ENCODE assay signal across 8 cellular contexts in genomic region chr19:35995655-35995993, GRCh38. TPM values are rescaled to one million over a fixed set of nuclear protein-coding genes. Genes with fewer than 3 reads are reported as not detected.
DNase-seq lines count a peak whose midpoint lies in the region; ATAC-seq, FAIRE-seq and TF ChIP-seq lines count a peak whose summit lies in the region.

No MANE protein-coding gene starts in this region.

- H3K27me3 ChIP-seq in OCI-LY1 (ENCODE audit: insufficient read depth, low read length) (no peaks in the 10 kb centered on the region), GM12878 (replicated peaks in 1 of 2; ENCODE audit: control insufficient read depth in 2 of 2, insufficient read depth in 2 of 2, low read length in 1 of 2) (no peaks in the 10 kb centered on the region)

- no TSS peak for BruUV-seq in GM12878 (replicated peaks; lab: Mats Ljungman, UMichigan)

- FAIRE-seq in GM12878 (lab: Jason Lieb, UNC) = no peak

- H3K4me3 ChIP-seq in GM12875 (ENCODE audit: low read depth, low read length) (peak overlapping the region; percentile 95), OCI-LY1 (ENCODE audit: low read depth, low read length, poor library complexity, severe bottlenecking) (peak overlapping the region; percentile 88), GM12878 (peak overlapping the region; percentile 90)

- peak overlapping the region; percentile 95 for H3K4me2 ChIP-seq in OCI-LY1 (ENCODE audit: low read length)
- H3K4me2 ChIP-seq in GM12878 (ENCODE audit: control insufficient read depth, insufficient read depth) = peak overlapping the region; percentile 58

- DNase-seq in 8988T (peak; percentile 85), GM12878 (ENCODE audit: low read depth, low spot score) (no peak), iPS-NIHi7 (ENCODE audit: extremely low spot score) (peak; percentile 75), mesenteric fat pad (ENCODE audit: low spot score) (no peak)
- peak; percentile 41 to 48 for DNase-seq in stimulated activated CD4-positive, alpha-beta T cell treated with anti-CD3 and anti-CD28 coated beads, Interleukin-2, amount 100 ng/mL, for 24 hours

- intact Hi-C loops in GM12878 (cut with micrococcal nuclease; ENCODE audit: unreplicated experiment) = loop anchor here (5.0 kb wide), 1 partner anchor 57 kb away; the partner anchor contains the start of genes THAP8 and WDR62

- H2AFZ ChIP-seq in OCI-LY1 (ENCODE audit: low read length) (no peak overlapping the region), GM12878 (ENCODE audit: control insufficient read depth, low read depth, low read length) (peak overlapping the region; percentile 95)

- TF ChIP-seq POLR2A in GM12878 (IDR thresholded peaks at IDR 0.05; ENCODE audit: low read depth, low read length) = no peak

- no peak for TF ChIP-seq RAD21 in GM12878 (IDR thresholded peaks at IDR 0.05; ENCODE audit: insufficient read depth, low read depth, low read length)

- H3K79me2 ChIP-seq in OCI-LY1 (ENCODE audit: insufficient read depth, low read length) (peaks cover 18% of the 10 kb centered on the region), GM12878 (ENCODE audit: control insufficient read depth, insufficient read depth, low read length) (peaks cover 29% of the 10 kb centered on the region)

- SMC1A ChIA-PET in GM12878 (lab: Charles Lee; ENCODE audit: uncharacterized antibody, unreplicated experiment) = interaction anchor here (0.6 to 1.4 kb wide), 3 partner anchors 65 to 255 kb away, joined by 3 to 4 read pairs (median 3); no protein-coding TSS in a partner anchor

- POLR2A ChIA-PET in GM12878 (lab: Charles Lee) = interaction anchor here (0.5 to 1.7 kb wide), 3 partner anchors 19 to 303 kb away, joined by 3 to 6 read pairs (median 3); partner anchors contain the start of genes ALKBH6 and CAPNS1

- no peak for TF ChIP-seq EP300 in GM12878 (IDR thresholded peaks at IDR 0.05; ENCODE audit: borderline replicate concordance in 1 of 2, control insufficient read depth in 1 of 2, low read depth in 2 of 2, low read length in 2 of 2)

- TF ChIP-seq CTCF in GM12875 (IDR thresholded peaks at IDR 0.05; ENCODE audit: borderline replicate concordance, insufficient read depth, low read depth, low read length) (no peak), OCI-LY1 (IDR thresholded peaks at IDR 0.05; ENCODE audit: low read length) (no peak), GM12878 (IDR thresholded peaks at IDR 0.05 in 2 of 3, conservative IDR thresholded peaks at IDR 0.05 in 1 of 3; ENCODE audit: control insufficient read depth in 2 of 3, extremely low read depth in 1 of 3, insufficient read depth in 1 of 3, low read depth in 3 of 3, low read length in 3 of 3) (no peak)

- CTCF ChIA-PET in GM12878 (lab: Yijun Ruan, JAX) = interaction anchor here (0.7 to 1.0 kb wide), 3 partner anchors 19 to 116 kb away, joined by 3 to 5 read pairs (median 4); partner anchors contain the start of gene ALKBH6

- peaks cover 17% of the 10 kb centered on the region for H3K4me1 ChIP-seq in OCI-LY1 (ENCODE audit: insufficient read depth, low read length, severe bottlenecking)
- H3K4me1 ChIP-seq in GM12878 (ENCODE audit: control insufficient read depth, insufficient read depth, low read length) = peaks cover 25% of the 10 kb centered on the region

- peak; percentile 33 for ATAC-seq in HG02885 (IDR thresholded peaks at IDR 0.05; ENCODE audit: poor library complexity, unreplicated experiment)
- peak; percentile 82 for ATAC-seq in GM12878

- H3K36me3 ChIP-seq in OCI-LY1 (ENCODE audit: insufficient read depth, low read length) (peaks cover 8% of the 10 kb centered on the region; the same call in 1 of the 2 replicates), GM12878 (ENCODE audit: control insufficient read depth in 2 of 2, insufficient read depth in 2 of 2, low read length in 1 of 2) (no peaks in the 10 kb centered on the region)

- WGBS in GM12878 (ENCODE audit: insufficient coverage, insufficient replicate concordance, low lambda C conversion rate, missing lambda C conversion rate) = 1% methylated on average over 18 of the region's 18 CpGs

- peak overlapping the region; percentile 85 for H3K9ac ChIP-seq in OCI-LY1 (ENCODE audit: low read length)
- H3K9ac ChIP-seq in GM12878 (ENCODE audit: control insufficient read depth, insufficient read depth, low read length) = peak overlapping the region; percentile 78

- RAD21 ChIA-PET in GM12878 (lab: Charles Lee; ENCODE audit: unreplicated experiment) = no interaction called here

- no peaks in the 10 kb centered on the region for H3K9me2 ChIP-seq in OCI-LY1 (ENCODE audit: low read depth, low read length)

- H3K9me3 ChIP-seq in OCI-LY1 (ENCODE audit: low read length) (no peaks in the 10 kb centered on the region), GM12878 (replicated peaks; ENCODE audit: control insufficient read depth, insufficient read depth, low read length) (no peaks in the 10 kb centered on the region)

- H3K27ac ChIP-seq in OCI-LY1 (ENCODE audit: low read depth, low read length, poor library complexity, severe bottlenecking) (peak overlapping the region; percentile 20), GM12878 (ENCODE audit: control insufficient read depth, insufficient read depth) (peak overlapping the region; percentile 60)

- no peaks in the 10 kb centered on the region; the same call in 1 of the 2 replicates for H3F3A ChIP-seq in OCI-LY1 (ENCODE audit: insufficient read depth, low read length)

- in situ Hi-C loops in GM12878 (cut with MboI) = no loop called here

- H4K20me1 ChIP-seq in OCI-LY1 (ENCODE audit: insufficient read depth, low read length) = no peaks in the 10 kb centered on the region
- H4K20me1 ChIP-seq in GM12878 (ENCODE audit: control insufficient read depth, insufficient read depth) = no peaks in the 10 kb centered on the region

RNA-seq across cellular contexts. Expression of gene SDHAF1, which starts 0.6 kb away (rescaled TPM):
- total RNA-seq in GM12878 (2013; cell fraction: nucleolus; rRNA removed) = 15.3 and 17.0 TPM in 2 replicates
- total RNA-seq in GM12878 (2014; rRNA removed) = 41.2 and 42.5 TPM in 2 replicates
- 14.6 and 15.6 TPM in 2 replicates for total RNA-seq in GM12878 (2014; rRNA removed; fragmentation: Illumina TruSeq; extraction: Trizol)
- total RNA-seq in GM12878 (2021) = 30.9 and 32.7 TPM in 2 replicates
- 7.9 TPM for polyA plus RNA-seq in GM12878 (2011; ENCODE audit: low read depth)
- 13.2 and 17.9 TPM in 2 replicates for polyA plus RNA-seq in GM12878 (2011; rRNA removed)
- 30.7 and 42.4 TPM in 2 replicates for polyA plus RNA-seq in GM12878 (2011; cell fraction: cytosol; rRNA removed)
- 24.2 and 26.3 TPM in 2 replicates for polyA plus RNA-seq in GM12878 (2011; cell fraction: nucleus; rRNA removed)
- 17.7 and 19.5 TPM in 2 replicates for polyA plus RNA-seq in GM12878 (2012)
- 3.4 and 9.0 TPM in 2 replicates for polyA plus RNA-seq in GM12878 (2014; fragmentation: Illumina TruSeq; extraction: Trizol)
- 1 to 10 TPM in 1 of 2 experiments, under 1 TPM in 1; 0.74 to 3.3 TPM for polyA plus RNA-seq in GM12878 (2014; fragmentation: Nextera tagmentation; extraction: Ambion mirVana)
- 45.6 and 46.5 TPM in 2 replicates for polyA plus RNA-seq in GM12878 (2014; rRNA removed)
- 10 to 100 TPM; 32.3 to 36.1 TPM for polyA plus RNA-seq in GM12878 (2016; fragmentation: Nextera tagmentation; extraction: Ambion mirVana)
- polyA minus RNA-seq in GM12878 (2011; rRNA and poly(A)+ RNA removed) = 3.8 and 10.5 TPM in 2 replicates
- polyA minus RNA-seq in GM12878 (2011; cell fraction: cytosol; rRNA and poly(A)+ RNA removed) = 6.1 and 8.4 TPM in 2 replicates
- 7.9 and 15.3 TPM in 2 replicates for polyA minus RNA-seq in GM12878 (2011; cell fraction: nucleus; rRNA and poly(A)+ RNA removed)
- 8.2 TPM for total RNA-seq in mesenteric fat pad

RNA-seq across cellular contexts. Expression of gene SYNE4, which starts 13.0 kb away (rescaled TPM):
- total RNA-seq in GM12878 (2013; cell fraction: nucleolus; rRNA removed) = 1.1 and 2.2 TPM in 2 replicates
- total RNA-seq in GM12878 (2014; rRNA removed) = 0.68 and 0.87 TPM in 2 replicates
- 0.09 and 0.76 TPM in 2 replicates for total RNA-seq in GM12878 (2014; rRNA removed; fragmentation: Illumina TruSeq; extraction: Trizol)
- total RNA-seq in GM12878 (2021) = 0.72 and 1.2 TPM in 2 replicates
- 0.47 TPM for polyA plus RNA-seq in GM12878 (2011; ENCODE audit: low read depth)
- polyA plus RNA-seq in GM12878 (2011; rRNA removed) = 0.90 and 1.1 TPM in 2 replicates
- 0.73 and 1.2 TPM in 2 replicates for polyA plus RNA-seq in GM12878 (2011; cell fraction: cytosol; rRNA removed)
- polyA plus RNA-seq in GM12878 (2011; cell fraction: nucleus; rRNA removed) = 7.5 and 7.7 TPM in 2 replicates
- polyA plus RNA-seq in GM12878 (2012) = 1.1 and 1.3 TPM in 2 replicates
- 0.68 and 0.93 TPM in 2 replicates for polyA plus RNA-seq in GM12878 (2014; fragmentation: Illumina TruSeq; extraction: Trizol)
- polyA plus RNA-seq in GM12878 (2014; fragmentation: Nextera tagmentation; extraction: Ambion mirVana) = under 1 TPM; 0.35 to 0.69 TPM
- 0.72 and 1.2 TPM in 2 replicates for polyA plus RNA-seq in GM12878 (2014; rRNA removed)
- under 1 TPM; 0.71 to 0.81 TPM for polyA plus RNA-seq in GM12878 (2016; fragmentation: Nextera tagmentation; extraction: Ambion mirVana)
- polyA minus RNA-seq in GM12878 (2011; rRNA and poly(A)+ RNA removed) = 0.29 and 1.1 TPM in 2 replicates
- not detected in 2 replicates for polyA minus RNA-seq in GM12878 (2011; cell fraction: cytosol; rRNA and poly(A)+ RNA removed)
- 0.85 and 1.8 TPM in 2 replicates for polyA minus RNA-seq in GM12878 (2011; cell fraction: nucleus; rRNA and poly(A)+ RNA removed)
- not detected for total RNA-seq in mesenteric fat pad

RNA-seq across cellular contexts. Expression of gene ALKBH6, which starts 18.4 kb away (rescaled TPM):
- total RNA-seq in GM12878 (2013; cell fraction: nucleolus; rRNA removed) = 23.5 and 26.3 TPM in 2 replicates
- total RNA-seq in GM12878 (2014; rRNA removed) = 37.1 and 42.5 TPM in 2 replicates
- 22.0 and 22.7 TPM in 2 replicates for total RNA-seq in GM12878 (2014; rRNA removed; fragmentation: Illumina TruSeq; extraction: Trizol)
- total RNA-seq in GM12878 (2021) = 31.4 and 32.0 TPM in 2 replicates
- 32.0 TPM for polyA plus RNA-seq in GM12878 (2011; ENCODE audit: low read depth)
- polyA plus RNA-seq in GM12878 (2011; rRNA removed) = 30.5 and 40.9 TPM in 2 replicates
- 37.2 and 50.9 TPM in 2 replicates for polyA plus RNA-seq in GM12878 (2011; cell fraction: cytosol; rRNA removed)
- polyA plus RNA-seq in GM12878 (2011; cell fraction: nucleus; rRNA removed) = 91.3 and 99.2 TPM in 2 replicates
- 37.8 and 42.7 TPM in 2 replicates for polyA plus RNA-seq in GM12878 (2012)
- 31.5 and 37.2 TPM in 2 replicates for polyA plus RNA-seq in GM12878 (2014; fragmentation: Illumina TruSeq; extraction: Trizol)
- 1 to 10 TPM; 1.2 to 1.6 TPM for polyA plus RNA-seq in GM12878 (2014; fragmentation: Nextera tagmentation; extraction: Ambion mirVana)
- 54.8 and 56.5 TPM in 2 replicates for polyA plus RNA-seq in GM12878 (2014; rRNA removed)
- 10 to 100 TPM; 35.2 to 41.8 TPM for polyA plus RNA-seq in GM12878 (2016; fragmentation: Nextera tagmentation; extraction: Ambion mirVana)
- polyA minus RNA-seq in GM12878 (2011; rRNA and poly(A)+ RNA removed) = 7.6 and 15.2 TPM in 2 replicates
- polyA minus RNA-seq in GM12878 (2011; cell fraction: cytosol; rRNA and poly(A)+ RNA removed) = 7.6 and 9.1 TPM in 2 replicates
- 11.8 and 22.0 TPM in 2 replicates for polyA minus RNA-seq in GM12878 (2011; cell fraction: nucleus; rRNA and poly(A)+ RNA removed)
- total RNA-seq in mesenteric fat pad = 12.6 TPM

RNA-seq across cellular contexts. Expression of gene CLIP3, which starts 37.0 kb away (rescaled TPM):
- total RNA-seq in GM12878 (2013; cell fraction: nucleolus; rRNA removed) = 1.0 and 1.1 TPM in 2 replicates
- total RNA-seq in GM12878 (2014; rRNA removed) (0.34 and 1.9 TPM in 2 replicates), GM12878 (2014; rRNA removed; fragmentation: Illumina TruSeq; extraction: Trizol) (0.14 and 0.27 TPM in 2 replicates), GM12878 (2021) (0.59 and 0.69 TPM in 2 replicates), mesenteric fat pad (19.7 TPM)
- 0.89 TPM for polyA plus RNA-seq in GM12878 (2011; ENCODE audit: low read depth)
- polyA plus RNA-seq in GM12878 (2011; rRNA removed) (0.30 and 0.45 TPM in 2 replicates), GM12878 (2014; fragmentation: Illumina TruSeq; extraction: Trizol) (0.47 and 0.86 TPM in 2 replicates), GM12878 (2014; fragmentation: Nextera tagmentation; extraction: Ambion mirVana) (under 1 TPM in 1 of 2 experiments, not detected in 1; 0.09 TPM), GM12878 (2014; rRNA removed) (0.27 and 0.33 TPM in 2 replicates), GM12878 (2016; fragmentation: Nextera tagmentation; extraction: Ambion mirVana) (1 to 10 TPM; 1.9 to 2.7 TPM)
- polyA plus RNA-seq in GM12878 (2011; cell fraction: cytosol; rRNA removed) = 0.24 and 0.57 TPM in 2 replicates
- 2.9 and 3.7 TPM in 2 replicates for polyA plus RNA-seq in GM12878 (2011; cell fraction: nucleus; rRNA removed)
- polyA plus RNA-seq in GM12878 (2012) = 1.8 and 1.9 TPM in 2 replicates
- polyA minus RNA-seq in GM12878 (2011; rRNA and poly(A)+ RNA removed) = 0.51 and 1.7 TPM in 2 replicates
- not detected in 2 replicates for polyA minus RNA-seq in GM12878 (2011; cell fraction: cytosol; rRNA and poly(A)+ RNA removed)
- 1.1 and 2.3 TPM in 2 replicates for polyA minus RNA-seq in GM12878 (2011; cell fraction: nucleus; rRNA and poly(A)+ RNA removed)

RNA-seq across cellular contexts. Expression of gene THAP8, which starts 58.5 kb away (rescaled TPM):
- total RNA-seq in GM12878 (2013; cell fraction: nucleolus; rRNA removed) = 1.5 and 3.0 TPM in 2 replicates
- 1.6 and 4.4 TPM in 2 replicates for total RNA-seq in GM12878 (2014; rRNA removed)
- total RNA-seq in GM12878 (2014; rRNA removed; fragmentation: Illumina TruSeq; extraction: Trizol) = 0.40 and 0.41 TPM in 2 replicates
- 1.7 and 2.4 TPM in 2 replicates for total RNA-seq in GM12878 (2021)
- polyA plus RNA-seq in GM12878 (2011; ENCODE audit: low read depth) = 0.96 TPM
- polyA plus RNA-seq in GM12878 (2011; rRNA removed) = 1.8 and 2.8 TPM in 2 replicates
- polyA plus RNA-seq in GM12878 (2011; cell fraction: cytosol; rRNA removed) = 3.3 and 5.6 TPM in 2 replicates
- 4.9 and 5.2 TPM in 2 replicates for polyA plus RNA-seq in GM12878 (2011; cell fraction: nucleus; rRNA removed)
- polyA plus RNA-seq in GM12878 (2012) = 2.6 and 3.9 TPM in 2 replicates
- polyA plus RNA-seq in GM12878 (2014; fragmentation: Illumina TruSeq; extraction: Trizol) = 0.55 and 0.91 TPM in 2 replicates
- under 1 TPM; 0.24 to 0.35 TPM for polyA plus RNA-seq in GM12878 (2014; fragmentation: Nextera tagmentation; extraction: Ambion mirVana)
- 3.6 TPM in 2 replicates for polyA plus RNA-seq in GM12878 (2014; rRNA removed)
- polyA plus RNA-seq in GM12878 (2016; fragmentation: Nextera tagmentation; extraction: Ambion mirVana) = 1 to 10 TPM; 4.2 TPM
- polyA minus RNA-seq in GM12878 (2011; rRNA and poly(A)+ RNA removed) = 1.8 and 4.2 TPM in 2 replicates
- 1.5 and 4.8 TPM in 2 replicates for polyA minus RNA-seq in GM12878 (2011; cell fraction: cytosol; rRNA and poly(A)+ RNA removed)
- 2.4 and 3.1 TPM in 2 replicates for polyA minus RNA-seq in GM12878 (2011; cell fraction: nucleus; rRNA and poly(A)+ RNA removed)
- total RNA-seq in mesenteric fat pad = 5.2 TPM

Comparison
In these comparisons a context has a peak if more than half of its experiments do, and no peak if none do; other contexts are left out.
1. DNase-seq: peak in 8988T (single experiment), iPS-NIHi7 (single experiment) and stimulated activated CD4-positive, alpha-beta T cell treated with anti-CD3 and anti-CD28 coated beads, Interleukin-2, amount 100 ng/mL, for 24 hours (2 of 2); none in GM12878 (single experiment) and mesenteric fat pad (single experiment).
2. Peak in every context shown above with its lines, with median percentiles within 50 percentile points of each other: H3K4me3 ChIP-seq.